Comparison of ENCODE assay signal across 9 cellular contexts in the genomic region with DNA sequence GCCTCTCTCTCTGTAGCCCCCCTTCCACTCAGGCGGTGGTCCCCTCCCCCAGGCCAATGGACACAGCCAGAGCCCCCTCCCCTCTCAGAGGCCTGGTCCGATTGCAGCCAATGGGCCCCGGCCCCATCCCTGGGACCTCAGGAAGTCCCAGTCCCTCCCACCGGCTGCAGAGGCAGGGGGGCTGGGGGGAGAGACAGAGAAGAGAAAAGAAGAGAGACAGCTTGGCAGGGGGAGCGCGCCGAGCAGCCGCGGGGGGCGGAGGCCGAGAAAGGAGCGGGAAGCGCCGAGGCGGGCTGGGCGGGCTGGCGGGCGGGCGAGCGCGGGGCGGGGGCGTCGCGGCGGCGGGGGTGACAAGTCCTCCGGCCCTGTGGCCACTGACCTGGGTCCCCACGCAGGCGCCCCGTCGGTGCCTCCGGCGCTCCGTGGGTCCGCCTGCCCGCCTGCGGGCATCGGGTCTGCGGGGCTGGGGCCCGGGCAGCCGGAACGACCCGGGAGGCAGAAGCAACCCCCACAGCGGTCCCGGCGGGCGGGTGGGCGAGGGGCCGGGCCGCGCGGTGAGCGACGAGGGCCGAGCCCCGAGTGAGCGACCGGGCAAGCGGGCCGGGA. TPM values are rescaled to one million over a fixed set of nuclear protein-coding genes. Genes with fewer than 3 reads are reported as not detected.
DNase-seq lines count a peak whose midpoint lies in the region; ATAC-seq and TF ChIP-seq lines count a peak whose summit lies in the region.
"Had no signal": no experiment of that assay in that cellular context is flagged by ENCODE, and none has a peak within 500 bp of the region (broad histone marks: within the 10 kb centered on the region; RNA-seq: fewer than 3 reads in every experiment).

No MANE protein-coding gene starts in this region.

- peaks cover 94% of the 10 kb centered on the region for H3K4me1 Mint-ChIP-seq in nephron progenitor cell

- H3K9me3 ChIP-seq in HUES64 (ENCODE audit: insufficient read depth, low read depth, low read length) (no peaks in the 10 kb centered on the region), ectodermal cell (ENCODE audit: control insufficient read depth, low read length) (no peaks in the 10 kb centered on the region)

- no peaks in the 10 kb centered on the region for H3K36me3 Mint-ChIP-seq in nephron progenitor cell (ENCODE audit: low read depth)

- no peak overlapping the region for H2AFZ ChIP-seq in ACC112 (ENCODE audit: low read length, unreplicated experiment)

- H3K9ac ChIP-seq in HUES64 (ENCODE audit: low read depth, low read length): peak overlapping the region; percentile 53; the same call in 1 of the 2 replicates

- H3K27ac ChIP-seq in ACC112 (ENCODE audit: low read depth, low read length): no peak overlapping the region
- H3K27ac ChIP-seq in HUES64 (ENCODE audit: low read depth, low read length): peak overlapping the region; percentile 60
- peak overlapping the region; percentile 98 for H3K27ac ChIP-seq in ectodermal cell (ENCODE audit: insufficient read depth, low read depth, low read length, poor library complexity, severe bottlenecking)
- H3K27ac ChIP-seq: epithelial cell of prostate had no signal

- H3K27me3 ChIP-seq in ACC112 (ENCODE audit: insufficient read depth, low read length) (peaks cover 51% of the 10 kb centered on the region), HUES64 (ENCODE audit: insufficient read depth, low read length) (peaks cover 78% of the 10 kb centered on the region), ectodermal cell (ENCODE audit: control insufficient read depth, insufficient read depth, low read length, poor library complexity, severe bottlenecking) (no peaks in the 10 kb centered on the region)

- H3K79me2 ChIP-seq in ACC112 (ENCODE audit: control insufficient read depth, insufficient read depth, low read length, unreplicated experiment): no peaks in the 10 kb centered on the region

- DNase-seq in nephron progenitor cell: peak; percentile 76
- DNase-seq in activated CD4-positive, CD25-positive, alpha-beta regulatory T cell (lab: John Stamatoyannopoulos, UW): no peak

- H3K9me3 Mint-ChIP-seq in nephron progenitor cell: no peaks in the 10 kb centered on the region

- WGBS in HUES64: under 1% methylated on average over 61 of the region's 61 CpGs
- 1% methylated on average over 61 of the region's 61 CpGs for WGBS in ectodermal cell, 2 experiments

- H3K4me3 Mint-ChIP-seq in nephron progenitor cell: peak overlapping the region; percentile 77

- no peaks in the 10 kb centered on the region for H3K4me1 ChIP-seq in ACC112 (ENCODE audit: control insufficient read depth, insufficient read depth, low read length, unreplicated experiment)
- peaks cover 52% of the 10 kb centered on the region for H3K4me1 ChIP-seq in HUES64 (ENCODE audit: insufficient read depth, low read length)
- peaks cover 86% of the 10 kb centered on the region for H3K4me1 ChIP-seq in ectodermal cell (ENCODE audit: control insufficient read depth, insufficient read depth, low read length)

- H3K4me3 ChIP-seq in ACC112 (ENCODE audit: low read depth, low read length): peak overlapping the region; percentile 64; the same call in 1 of the 2 replicates
- peak overlapping the region; percentile 55 for H3K4me3 ChIP-seq in HUES64 (ENCODE audit: low read length)
- peak overlapping the region; percentile 45 for H3K4me3 ChIP-seq in ectodermal cell (ENCODE audit: insufficient read depth, low read depth, low read length)

- ATAC-seq in HG02852 (IDR thresholded peaks at IDR 0.05; ENCODE audit: unreplicated experiment): no peak
- ATAC-seq in HG03097 (IDR thresholded peaks at IDR 0.05; ENCODE audit: low FRiP score, unreplicated experiment): no peak
- no peak for ATAC-seq in HG03196 (IDR thresholded peaks at IDR 0.05; ENCODE audit: unreplicated experiment)

- H3K36me3 ChIP-seq in ACC112 (ENCODE audit: insufficient read depth, low read length) (no peaks in the 10 kb centered on the region), HUES64 (ENCODE audit: insufficient read depth, low read length) (no peaks in the 10 kb centered on the region), ectodermal cell (ENCODE audit: control insufficient read depth, insufficient read depth, low read length) (no peaks in the 10 kb centered on the region)

- H3K27me3 Mint-ChIP-seq in nephron progenitor cell (ENCODE audit: low read depth, poor library complexity): peaks cover 5% of the 10 kb centered on the region

- H3K27ac Mint-ChIP-seq in nephron progenitor cell: peak overlapping the region; percentile 38

- TF ChIP-seq CTCF in nephron progenitor cell (IDR thresholded peaks at IDR 0.05): no peak

RNA-seq across cellular contexts. Expression of a gene that starts 11.8 kb away (rescaled TPM):
- polyA plus RNA-seq in HUES64 (2013, experiment 1 of 2): 26.9 TPM
- 48.1 TPM for polyA plus RNA-seq in HUES64 (2013, experiment 2 of 2)
- 143 TPM for polyA plus RNA-seq in ectodermal cell (2013, experiment 1 of 4)
- 140 TPM for polyA plus RNA-seq in ectodermal cell (2013, experiment 2 of 4)
- polyA plus RNA-seq in ectodermal cell (2013, experiment 3 of 4): 135 TPM
- polyA plus RNA-seq in ectodermal cell (2013, experiment 4 of 4): 159 TPM

RNA-seq across cellular contexts. Expression of a gene that starts 34.2 kb away (rescaled TPM):
- 21.0 TPM for polyA plus RNA-seq in HUES64 (2013, experiment 1 of 2)
- polyA plus RNA-seq in HUES64 (2013, experiment 2 of 2): 22.1 TPM
- polyA plus RNA-seq in ectodermal cell (2013, experiment 1 of 4): 29.3 TPM
- 25.9 TPM for polyA plus RNA-seq in ectodermal cell (2013, experiment 2 of 4)
- 33.0 TPM for polyA plus RNA-seq in ectodermal cell (2013, experiment 3 of 4)
- 37.8 TPM for polyA plus RNA-seq in ectodermal cell (2013, experiment 4 of 4)

RNA-seq across cellular contexts. Expression of a gene that starts 42.6 kb away (rescaled TPM):
- polyA plus RNA-seq in HUES64 (2013, experiment 1 of 2): 32.6 TPM
- 43.8 TPM for polyA plus RNA-seq in HUES64 (2013, experiment 2 of 2)
- polyA plus RNA-seq in ectodermal cell (2013, experiment 1 of 4): 90.1 TPM
- polyA plus RNA-seq in ectodermal cell (2013, experiment 2 of 4): 83.7 TPM
- 92.9 TPM for polyA plus RNA-seq in ectodermal cell (2013, experiment 3 of 4)
- 107 TPM for polyA plus RNA-seq in ectodermal cell (2013, experiment 4 of 4)

RNA-seq across cellular contexts. Expression of a gene that starts 51.1 kb away (rescaled TPM):
- not detected for polyA plus RNA-seq in HUES64 (2013, experiment 1 of 2)
- polyA plus RNA-seq in HUES64 (2013, experiment 2 of 2): not detected
- polyA plus RNA-seq in ectodermal cell (2013, experiment 1 of 4): 0.48 TPM
- 0.53 TPM for polyA plus RNA-seq in ectodermal cell (2013, experiment 2 of 4)
- polyA plus RNA-seq in ectodermal cell (2013, experiment 3 of 4): 0.96 TPM
- polyA plus RNA-seq in ectodermal cell (2013, experiment 4 of 4): 0.53 TPM

RNA-seq across cellular contexts. Expression of a gene that starts 54.9 kb away (rescaled TPM):
- polyA plus RNA-seq in HUES64 (2013, experiment 1 of 2): 17.5 TPM
- polyA plus RNA-seq in HUES64 (2013, experiment 2 of 2): 19.8 TPM
- polyA plus RNA-seq in ectodermal cell (2013, experiment 1 of 4): 20.0 TPM
- 17.2 TPM for polyA plus RNA-seq in ectodermal cell (2013, experiment 2 of 4)
- polyA plus RNA-seq in ectodermal cell (2013, experiment 3 of 4): 18.7 TPM
- 20.1 TPM for polyA plus RNA-seq in ectodermal cell (2013, experiment 4 of 4)
